In the genomic region with DNA sequence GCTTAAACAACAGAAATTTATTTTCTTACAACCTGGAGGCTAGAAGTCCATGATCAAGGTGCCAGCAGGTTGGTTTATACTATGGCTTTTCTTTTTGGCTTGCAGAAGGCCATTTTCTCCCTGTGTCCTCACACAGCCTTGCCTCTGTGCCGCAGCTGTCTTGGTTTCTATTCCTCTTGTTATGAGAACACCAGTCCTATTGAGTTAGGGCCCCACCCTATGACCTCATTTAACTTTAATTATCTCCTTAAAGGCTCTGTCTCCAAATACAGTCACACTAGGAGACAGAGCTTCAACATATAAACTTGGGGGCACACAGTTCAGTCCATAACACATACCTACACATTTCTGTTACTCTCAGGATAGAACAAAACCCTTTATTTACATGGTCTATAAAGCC, we compare ENCODE assay signal across 9 cellular contexts. TPM values are rescaled to one million over a fixed set of nuclear protein-coding genes. Genes with fewer than 3 reads are reported as not detected.
DNase-seq lines count a peak whose midpoint lies in the region; ATAC-seq and TF ChIP-seq lines count a peak whose summit lies in the region.
"Had no signal": no experiment of that assay in that cellular context is flagged by ENCODE, and none has a peak within 500 bp of the region (broad histone marks: within the 10 kb centered on the region; RNA-seq: fewer than 3 reads in every experiment).

No MANE protein-coding gene starts in this region.

- in situ Hi-C loops in GM23248 (cut with MboI): no loop called here

- no peak overlapping the region for H3K27ac Mint-ChIP-seq in nephron progenitor cell

- H3K9ac ChIP-seq in GM23248: no peak overlapping the region

- peaks cover 17% of the 10 kb centered on the region for H3F3A ChIP-seq in GM23248 (ENCODE audit: insufficient read depth)

- H3K27me3 ChIP-seq in GM23248 (replicated peaks; ENCODE audit: insufficient read depth) (no peaks in the 10 kb centered on the region), lung (ENCODE audit: control insufficient read depth, insufficient read depth) (no peaks in the 10 kb centered on the region)

- H3K4me1 Mint-ChIP-seq in nephron progenitor cell: peaks cover 30% of the 10 kb centered on the region

- DNase-seq in GM23248: peak; percentile 65
- peak; percentile 19 for DNase-seq in NAMALWA (ENCODE audit: low spot score)
- no peak for DNase-seq in lung (ENCODE audit: low spot score)
- DNase-seq in activated CD4-positive, alpha-beta T cell treated with anti-CD3 and anti-CD28 coated beads, Interleukin-2, amount 50 U/mL, for 48 hours: no peak
- DNase-seq in SW480 (ENCODE audit: low spot score): no peak
- no peak for DNase-seq in nephron progenitor cell
- DNase-seq in DMS 273 treated with DMSO at 0.1 percent for 48 hours (lab: John Stamatoyannopoulos, UW): no peak
- DNase-seq: stimulated activated naive CD4-positive, alpha-beta T cell treated with Interleukin-2 at 50 U/mL for 16 hours had no signal

- H3K27me3 Mint-ChIP-seq in nephron progenitor cell (ENCODE audit: low read depth, poor library complexity): peaks cover 18% of the 10 kb centered on the region

- H3K4me1 ChIP-seq in GM23248 (ENCODE audit: insufficient read depth) (peaks cover 15% of the 10 kb centered on the region), lung (ENCODE audit: control insufficient read depth in 2 of 2, insufficient read depth in 2 of 2, low read length in 2 of 2) (peaks cover 0 to 8% of the 10 kb centered on the region in 2 donors)

- no peak overlapping the region for H3K4me3 Mint-ChIP-seq in nephron progenitor cell

- H3K27ac ChIP-seq in GM23248 (no peak overlapping the region), lung (ENCODE audit: low read depth in 1 of 2, low read length in 1 of 2) (peak overlapping the region in 1 of 2 donors; percentile 26)

- H3K9me3 ChIP-seq in GM23248 (ENCODE audit: low read depth) (no peaks in the 10 kb centered on the region), lung (ENCODE audit: control insufficient read depth in 2 of 2, insufficient read depth in 1 of 2, low read length in 1 of 2) (no peaks in the 10 kb centered on the region)

- ATAC-seq in GM18508 (IDR thresholded peaks at IDR 0.05; ENCODE audit: insufficient read depth, unreplicated experiment) (peak; percentile 52), lung (ENCODE audit: insufficient read depth, low FRiP score) (peak; percentile 11)

- H3K36me3 ChIP-seq in GM23248 (ENCODE audit: low read depth) (no peaks in the 10 kb centered on the region), lung (ENCODE audit: control insufficient read depth in 2 of 2, insufficient read depth in 2 of 2, low read length in 2 of 2) (no peaks in the 10 kb centered on the region)

- no peaks in the 10 kb centered on the region for H3K79me2 ChIP-seq in GM23248 (ENCODE audit: insufficient read depth)

- H3K9me3 Mint-ChIP-seq in nephron progenitor cell: no peaks in the 10 kb centered on the region

- 64 to 74% methylated on average over 1 of the region's 1 CpG for WGBS in GM23248 (ENCODE audit: low coverage in 1 of 2, low lambda C conversion rate in 2 of 2, missing lambda C conversion rate in 2 of 2), 2 experiments
- 43 to 82% methylated on average over 1 of the region's 1 CpG for WGBS in lung, 2 donors

- H3K36me3 Mint-ChIP-seq in nephron progenitor cell (ENCODE audit: low read depth): no peaks in the 10 kb centered on the region

- no peaks in the 10 kb centered on the region for H4K20me1 ChIP-seq in GM23248 (ENCODE audit: insufficient read depth)

- H3K4me3 ChIP-seq in GM23248: no peak overlapping the region
- H3K4me3 ChIP-seq in lung: no peak overlapping the region

- no peak overlapping the region for H2AFZ ChIP-seq in GM23248

- TF ChIP-seq CTCF in lung (IDR thresholded peaks at IDR 0.05; ENCODE audit: control extremely low read depth, extremely low read depth) (no peak), nephron progenitor cell (IDR thresholded peaks at IDR 0.05) (no peak)

- no peaks in the 10 kb centered on the region for H3K9me2 ChIP-seq in GM23248 (ENCODE audit: insufficient read depth)

- H3K4me2 ChIP-seq in GM23248 (ENCODE audit: unreplicated experiment): no peak overlapping the region

RNA-seq across cellular contexts. Expression of gene RHOB, which starts 17.3 kb away (rescaled TPM):
- total RNA-seq in GM23248 (2014; rRNA removed; shearing (Covaris generic)): 303 and 305 TPM in 2 replicates
- polyA plus RNA-seq in GM23248 (2016; fragmentation: Nextera tagmentation; extraction: Ambion mirVana): 45.6 and 47.8 TPM in 2 replicates
- total RNA-seq in lung: 100 to 1,000 TPM; 239 to 258 TPM
- polyA plus RNA-seq in lung: 100 to 1,000 TPM in 1 of 2 donors, 10 to 100 TPM in 1; 93.2 to 354 TPM

Comparison
In these comparisons a context has a peak if more than half of its experiments do, and no peak if none do; other contexts are left out.
1. DNase-seq: peak in GM23248 (single experiment) and NAMALWA (single experiment); none in lung (single experiment), activated CD4-positive, alpha-beta T cell treated with anti-CD3 and anti-CD28 coated beads, Interleukin-2, amount 50 U/mL, for 48 hours (0 of 2), SW480 (single experiment), nephron progenitor cell (single experiment) and DMS 273 treated with DMSO at 0.1 percent for 48 hours (single experiment).